Comparison of ENCODE assay signal across 9 cellular contexts in genomic region chr7:155338632-155339320, GRCh38. TPM values are rescaled to one million over a fixed set of nuclear protein-coding genes. Genes with fewer than 3 reads are reported as not detected.
DNase-seq lines count a peak whose midpoint lies in the region; ATAC-seq and TF ChIP-seq lines count a peak whose summit lies in the region.
"Had no signal": no experiment of that assay in that cellular context is flagged by ENCODE, and none has a peak within 500 bp of the region (broad histone marks: within the 10 kb centered on the region; RNA-seq: fewer than 3 reads in every experiment).

No MANE protein-coding gene starts in this region.

- H3K27ac ChIP-seq in lower lobe of right lung, result no peak overlapping the region

- peak; percentile 9 to 27 for ATAC-seq in lower lobe of right lung
- ATAC-seq in HG02571 (IDR thresholded peaks at IDR 0.05; ENCODE audit: unreplicated experiment), result no peak
- ATAC-seq: left lobe of liver had no signal

- H3K4me3 ChIP-seq in lower lobe of right lung, result no peak overlapping the region

- peak; percentile 28 for DNase-seq in stimulated activated CD4-positive, alpha-beta T cell treated with anti-CD3 and anti-CD28 coated beads, Interleukin-15, amount 100 ng/mL, for 24 hours
- DNase-seq in stimulated activated CD4-positive, alpha-beta T cell treated with anti-CD3 and anti-CD28 coated beads, Interleukin-4, amount 100 ng/mL, for 24 hours, result no peak
- DNase-seq in activated CD8-positive, alpha-beta memory T cell treated with anti-CD3 and anti-CD28 coated beads for 4 hours (ENCODE audit: low read depth in 2 of 2), result peak; percentile 13 to 36
- DNase-seq in lower lobe of right lung, result no peak
- DNase-seq in HPDE6-E6E7 (ENCODE audit: extremely low spot score), result no peak
- DNase-seq in T1000 (lab: John Stamatoyannopoulos, UW), result no peak
- no peak for DNase-seq in globus pallidus (ENCODE audit: low spot score)

- H3K9me3 ChIP-seq in lower lobe of right lung, result no peaks in the 10 kb centered on the region

- H3K36me3 ChIP-seq in lower lobe of right lung, result no peaks in the 10 kb centered on the region

- H3K27me3 ChIP-seq in lower lobe of right lung (ENCODE audit: low read depth), result peaks cover 5% of the 10 kb centered on the region

- no peaks in the 10 kb centered on the region for H3K4me1 ChIP-seq in lower lobe of right lung

- intact Hi-C loops in lower lobe of right lung (cut with DNase I), result no loop called here

- no peak for TF ChIP-seq CTCF in lower lobe of right lung (IDR thresholded peaks at IDR 0.05)

RNA-seq across cellular contexts. Expression of gene INSIG1, which starts 41.1 kb away (rescaled TPM):
- 70.9 TPM for total RNA-seq in lower lobe of right lung

Comparison
In these comparisons a context has a peak if more than half of its experiments do, and no peak if none do; other contexts are left out.
1. DNase-seq: peak in stimulated activated CD4-positive, alpha-beta T cell treated with anti-CD3 and anti-CD28 coated beads, Interleukin-15, amount 100 ng/mL, for 24 hours (single experiment) and activated CD8-positive, alpha-beta memory T cell treated with anti-CD3 and anti-CD28 coated beads for 4 hours (2 of 2); none in stimulated activated CD4-positive, alpha-beta T cell treated with anti-CD3 and anti-CD28 coated beads, Interleukin-4, amount 100 ng/mL, for 24 hours (single experiment), lower lobe of right lung (single experiment), HPDE6-E6E7 (single experiment), T1000 (single experiment) and globus pallidus (single experiment).